In the genomic region with DNA sequence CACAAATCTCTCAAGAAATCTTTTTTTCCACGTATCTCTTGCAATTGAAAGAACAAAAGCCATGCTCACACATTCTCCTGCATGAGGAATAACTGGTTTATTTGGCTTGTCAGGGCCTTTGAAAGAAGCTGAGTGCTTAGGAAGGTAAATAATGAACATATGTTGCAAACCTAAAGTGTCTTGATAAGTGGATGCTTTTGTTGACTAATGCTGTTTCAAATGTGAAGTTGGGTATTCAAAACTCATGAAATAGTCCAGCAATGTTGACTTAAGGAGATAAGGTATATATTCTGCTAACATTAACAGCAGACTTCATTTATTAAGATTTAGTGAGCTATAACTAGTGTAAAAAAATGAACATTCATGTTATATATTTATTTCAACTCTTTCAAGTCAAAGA, we compare ENCODE assay signal across 25 cellular contexts.
DNase-seq lines count a peak whose midpoint lies in the region; ATAC-seq and TF ChIP-seq lines count a peak whose summit lies in the region.
"Had no signal": no experiment of that assay in that cellular context is flagged by ENCODE, and none has a peak within 500 bp of the region (broad histone marks: within the 10 kb centered on the region; RNA-seq: fewer than 3 reads in every experiment).

No MANE protein-coding gene starts in this region.

- TF ChIP-seq CTCF in progenitor cell of endocrine pancreas (IDR thresholded peaks at IDR 0.05; ENCODE audit: unreplicated experiment) (no peak), testis (IDR thresholded peaks at IDR 0.05) (no peak)

- no peak for TF ChIP-seq POLR2A in testis (IDR thresholded peaks at IDR 0.05)

- intact Hi-C loops in testis (cut with DNase I; ENCODE audit: low total_unique reads), result no loop called here

- H3K9me3 Mint-ChIP-seq in progenitor cell of endocrine pancreas (ENCODE audit: low read depth), result peaks cover 6% of the 10 kb centered on the region

- H3K9me3 ChIP-seq in T-helper 17 cell (ENCODE audit: control insufficient read depth, low read length, poor library complexity, severe bottlenecking), result no peaks in the 10 kb centered on the region
- no peaks in the 10 kb centered on the region for H3K9me3 ChIP-seq in testis
- H3K9me3 ChIP-seq: body of pancreas, mucosa of descending colon, suprapubic skin had no signal

- H3K27me3 Mint-ChIP-seq in progenitor cell of endocrine pancreas, result peaks cover 39% of the 10 kb centered on the region
- H3K27me3 Mint-ChIP-seq in T-helper 17 cell, result no peaks in the 10 kb centered on the region
- H3K27me3 Mint-ChIP-seq: activated CD8-positive, alpha-beta T cell treated with anti-CD3 and anti-CD28 coated beads for 36 hours; activated naive CD4-positive, alpha-beta T cell treated with anti-CD3 and anti-CD28 coated beads, Interleukin-2, amount 50 U/mL, for 24 hours had no signal

- no peak overlapping the region for H3K4me3 ChIP-seq in testis
- H3K4me3 ChIP-seq: body of pancreas, coronary artery, mucosa of descending colon, suprapubic skin had no signal

- no peaks in the 10 kb centered on the region for H3K36me3 ChIP-seq in testis (ENCODE audit: low read depth, missing control alignments)
- H3K36me3 ChIP-seq: neutrophil, suprapubic skin, WERI-Rb-1 had no signal

- H3K4me1 Mint-ChIP-seq in progenitor cell of endocrine pancreas (ENCODE audit: low read depth) (peaks cover 6% of the 10 kb centered on the region), T-helper 17 cell (no peaks in the 10 kb centered on the region)
- H3K4me1 Mint-ChIP-seq: activated naive CD4-positive, alpha-beta T cell treated with anti-CD3 and anti-CD28 coated beads, Interleukin-2, amount 50 U/mL, for 24 hours had no signal

- H3K27ac ChIP-seq in testis, result no peak overlapping the region
- H3K27ac ChIP-seq: 22Rv1, body of pancreas, coronary artery, neutrophil, suprapubic skin, WERI-Rb-1 had no signal

- H3K27ac Mint-ChIP-seq in progenitor cell of endocrine pancreas, result peak overlapping the region; percentile 59
- no peak overlapping the region for H3K27ac Mint-ChIP-seq in T-helper 17 cell
- H3K27ac Mint-ChIP-seq: activated CD8-positive, alpha-beta T cell treated with anti-CD3 and anti-CD28 coated beads for 36 hours; activated naive CD4-positive, alpha-beta T cell treated with anti-CD3 and anti-CD28 coated beads, Interleukin-2, amount 50 U/mL, for 24 hours; T-helper 1 cell treated with Interleukin-12 subunit alpha and Interleukin-12 subunit beta and Interleukin-4 antibody, amounts not matched to agents 30 μg/mL and 1 μg/mL, for 36 hours had no signal

- H3K4me3 Mint-ChIP-seq in progenitor cell of endocrine pancreas (ENCODE audit: low read depth) (no peak overlapping the region), T-helper 17 cell (no peak overlapping the region)
- H3K4me3 Mint-ChIP-seq: activated CD8-positive, alpha-beta T cell treated with anti-CD3 and anti-CD28 coated beads for 36 hours; activated naive CD4-positive, alpha-beta T cell treated with anti-CD3 and anti-CD28 coated beads, Interleukin-2, amount 50 U/mL, for 24 hours; activated T-cell treated with anti-CD3 and anti-CD28 coated beads, Interleukin-2, amount 50 U/mL, for 4 hours; T-helper 1 cell treated with Interleukin-12 subunit alpha and Interleukin-12 subunit beta and Interleukin-4 antibody, amounts not matched to agents 30 μg/mL and 1 μg/mL, for 36 hours had no signal

- no peaks in the 10 kb centered on the region for H3K36me3 Mint-ChIP-seq in progenitor cell of endocrine pancreas (ENCODE audit: insufficient read depth)
- H3K36me3 Mint-ChIP-seq in T-helper 17 cell (ENCODE audit: low read depth), result no peaks in the 10 kb centered on the region
- H3K36me3 Mint-ChIP-seq: activated naive CD4-positive, alpha-beta T cell treated with anti-CD3 and anti-CD28 coated beads, Interleukin-2, amount 50 U/mL, for 24 hours had no signal

- 42 to 50% methylated on average over 1 of the region's 1 CpG for WGBS in testis, 2 donors

- no peak for ATAC-seq in T-helper 17 cell
- ATAC-seq: activated CD8-positive, alpha-beta T cell treated with anti-CD3 and anti-CD28 coated beads for 36 hours; activated T-cell treated with anti-CD3 and anti-CD28 coated beads, Interleukin-2, amount 50 U/mL, for 4 hours; body of pancreas; left lobe of liver; mucosa of descending colon had no signal

- no peaks in the 10 kb centered on the region for H3K27me3 ChIP-seq in testis
- H3K27me3 ChIP-seq: body of pancreas, neutrophil, suprapubic skin had no signal

- no peaks in the 10 kb centered on the region for H3K4me1 ChIP-seq in testis
- H3K4me1 ChIP-seq: body of pancreas, suprapubic skin had no signal

- DNase-seq in NCI-H2081 (lab: John Stamatoyannopoulos, UW), result peak; percentile 1 to 42
- no peak for DNase-seq in NCI-H2081 treated with DMSO at 0.1 percent for 48 hours (lab: John Stamatoyannopoulos, UW)
- peak; percentile 91 for DNase-seq in NCI-H187 treated with DMSO at 0.1 percent for 48 hours (lab: John Stamatoyannopoulos, UW)
- DNase-seq in SHP77 (lab: John Stamatoyannopoulos, UW), result peak; percentile 84 to 91
- DNase-seq in progenitor cell of endocrine pancreas (ENCODE audit: low spot score, unreplicated experiment), result no peak
- DNase-seq in T-helper 17 cell, result no peak
- DNase-seq in testis, result no peak
- no peak for DNase-seq in activated naive CD4-positive, alpha-beta T cell treated with anti-CD3 and anti-CD28 coated beads, Interleukin-2, amount 50 U/mL, for 16 hours
- DNase-seq: activated CD8-positive, alpha-beta T cell treated with anti-CD3 and anti-CD28 coated beads for 36 hours; activated T-cell treated with anti-CD3 and anti-CD28 coated beads, Interleukin-2, amount 50 U/mL, for 4 hours; body of pancreas; COR-L47; mucosa of descending colon; NCI-H2029; NK-92 treated with Interleukin-12 subunit alpha and Interleukin-12 subunit beta, amount 100 ng/mL, for 24 hours; retina; stimulated activated CD4-positive, alpha-beta T cell treated with anti-CD3 and anti-CD28 coated beads, Interleukin-12 subunit alpha, Interleukin-12 subunit beta, amount 100 ng/mL, for 4 hours; WERI-Rb-1 had no signal

Comparison
In these comparisons a context has a peak if more than half of its experiments do, and no peak if none do; other contexts are left out.
1. DNase-seq: peak in NCI-H2081 (2 of 2), NCI-H187 treated with DMSO at 0.1 percent for 48 hours (single experiment) and SHP77 (2 of 2); none in NCI-H2081 treated with DMSO at 0.1 percent for 48 hours (single experiment), progenitor cell of endocrine pancreas (single experiment), T-helper 17 cell (0 of 3), testis (single experiment) and activated naive CD4-positive, alpha-beta T cell treated with anti-CD3 and anti-CD28 coated beads, Interleukin-2, amount 50 U/mL, for 16 hours (single experiment).